Comparison of ENCODE assay signal across 7 cellular contexts in the genomic region with DNA sequence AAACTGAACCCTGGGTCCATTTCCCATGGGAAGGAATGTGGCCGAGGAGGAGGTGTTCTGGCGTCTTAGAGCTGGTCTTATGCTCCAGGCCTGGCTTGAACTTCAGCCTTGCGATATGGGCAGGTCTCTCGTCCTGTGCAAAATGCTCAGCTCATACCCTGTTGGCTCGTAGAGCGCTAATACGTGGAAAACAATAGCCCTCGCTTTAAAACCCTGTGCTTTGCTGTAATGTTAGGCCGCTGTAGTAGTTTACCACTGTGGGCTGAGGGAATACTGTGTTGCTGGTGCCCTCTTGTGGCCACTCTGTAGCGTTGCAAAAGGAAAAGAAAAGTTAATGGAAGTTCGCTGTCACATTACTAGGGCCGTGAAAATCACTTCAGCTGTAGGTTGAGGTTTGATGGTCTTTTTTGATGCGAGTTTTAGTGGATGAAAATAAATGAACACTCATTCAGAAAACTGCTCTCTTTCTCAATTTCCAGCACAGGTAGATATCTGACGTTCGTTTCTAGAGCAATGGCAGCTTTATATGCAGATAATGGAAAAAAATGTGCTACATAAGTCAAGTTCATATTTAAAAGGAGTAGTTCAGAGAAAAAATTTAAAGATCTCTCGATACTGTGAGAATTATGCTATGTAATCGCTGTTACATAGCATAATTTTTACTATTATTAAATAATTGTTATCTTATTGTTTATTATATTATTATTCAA.
DNase-seq lines count a peak whose midpoint lies in the region; ATAC-seq and TF ChIP-seq lines count a peak whose summit lies in the region.

No MANE protein-coding gene starts in this region.

- no peak overlapping the region for H3K27ac ChIP-seq in ascending aorta
- H3K27ac ChIP-seq in smooth muscle cell (ENCODE audit: low read depth), result no peak overlapping the region

- 28% methylated on average over 17 of the region's 17 CpGs for WGBS in smooth muscle cell (ENCODE audit: low lambda C conversion rate)

- H3K9me3 ChIP-seq in ascending aorta (no peaks in the 10 kb centered on the region), smooth muscle cell (replicated peaks; ENCODE audit: low read depth) (no peaks in the 10 kb centered on the region)

- TF ChIP-seq CTCF in GM13977 (IDR thresholded peaks at IDR 0.05; ENCODE audit: extremely low read depth, insufficient read depth, missing control alignments) (peak; percentile 88), NB4 (IDR thresholded peaks at IDR 0.05; ENCODE audit: low read depth, low read length) (peak; percentile 89), ascending aorta (IDR thresholded peaks at IDR 0.05) (peak; percentile 63 to 87 (median 73)), smooth muscle cell (IDR thresholded peaks at IDR 0.05; ENCODE audit: borderline replicate concordance, insufficient read depth, poor library complexity, severe bottlenecking) (peak; percentile 94)

- no peaks in the 10 kb centered on the region for H3K79me2 ChIP-seq in smooth muscle cell (ENCODE audit: low read depth)

- H3K4me1 ChIP-seq in ascending aorta, result no peaks in the 10 kb centered on the region
- no peaks in the 10 kb centered on the region for H3K4me1 ChIP-seq in smooth muscle cell (ENCODE audit: low read depth)

- DNase-seq in GM13977 (ENCODE audit: low spot score) (peak; percentile 60), NB4 (ENCODE audit: low read depth) (peak; percentile 87), SW 1271 (lab: John Stamatoyannopoulos, UW) (peak; percentile 21 to 57), ascending aorta (ENCODE audit: low spot score in 2 of 2) (no peak), hippocampal formation (lab: John Stamatoyannopoulos, UW) (peak; percentile 10 to 71), smooth muscle cell (lab: John Stamatoyannopoulos, UW; ENCODE audit: unreplicated experiment) (no peak)

- ATAC-seq in HG02571 (IDR thresholded peaks at IDR 0.05; ENCODE audit: unreplicated experiment), result peak; percentile 82

- intact Hi-C loops in ascending aorta (cut with DNase I), result loop anchor here (5.0 kb wide), 1 partner anchor 162 kb away; no protein-coding TSS in a partner anchor

- no peaks in the 10 kb centered on the region for H3K36me3 ChIP-seq in ascending aorta
- H3K36me3 ChIP-seq in smooth muscle cell (ENCODE audit: low read depth), result no peaks in the 10 kb centered on the region

- in situ Hi-C loops in GM13977 (cut with MboI; ENCODE audit: low pct_unique_long_range_greater_than_20kb, low sequenced_read_pairs, unreplicated experiment), result no loop called here

- H3K4me2 ChIP-seq in smooth muscle cell, result peak overlapping the region; percentile 54

- no peak overlapping the region for H3K4me3 ChIP-seq in NB4 (ENCODE audit: low read depth, low read length)
- no peak overlapping the region for H3K4me3 ChIP-seq in ascending aorta
- H3K4me3 ChIP-seq in smooth muscle cell, result no peak overlapping the region

- H3F3A ChIP-seq in smooth muscle cell (ENCODE audit: low read depth), result no peaks in the 10 kb centered on the region

- H4K20me1 ChIP-seq in smooth muscle cell (ENCODE audit: low read depth), result peaks cover 12% of the 10 kb centered on the region

- TF ChIP-seq POLR2A in NB4 (IDR thresholded peaks at IDR 0.05; ENCODE audit: extremely low read depth, insufficient read length), result no peak

- H3K27me3 ChIP-seq in ascending aorta (no peaks in the 10 kb centered on the region), smooth muscle cell (ENCODE audit: low read depth) (no peaks in the 10 kb centered on the region)

- H3K9ac ChIP-seq in smooth muscle cell (ENCODE audit: low read depth), result no peak overlapping the region

- no peak overlapping the region for H2AFZ ChIP-seq in smooth muscle cell (ENCODE audit: low read depth)

Comparison
In these comparisons a context has a peak if more than half of its experiments do, and no peak if none do; other contexts are left out.
1. DNase-seq: peak in GM13977 (single experiment), NB4 (single experiment), SW 1271 (2 of 2) and hippocampal formation (2 of 2); none in ascending aorta (0 of 2) and smooth muscle cell (single experiment).
2. Peak in every context shown above with its lines, with median percentiles within 50 percentile points of each other: CTCF ChIP-seq.